ENCODE assay signal across 14 cellular contexts in genomic region chr4:81003549-81004240, GRCh38. TPM values are rescaled to one million over a fixed set of nuclear protein-coding genes. Genes with fewer than 3 reads are reported as not detected.
DNase-seq lines count a peak whose midpoint lies in the region; ATAC-seq and TF ChIP-seq lines count a peak whose summit lies in the region.
"Had no signal": no experiment of that assay in that cellular context is flagged by ENCODE, and none has a peak within 500 bp of the region (broad histone marks: within the 10 kb centered on the region; RNA-seq: fewer than 3 reads in every experiment).

No MANE protein-coding gene starts in this region.

- TF ChIP-seq EP300 in transverse colon (IDR thresholded peaks at IDR 0.05; ENCODE audit: low read depth) (no peak), SK-N-SH (IDR thresholded peaks at IDR 0.05; ENCODE audit: borderline replicate concordance in 1 of 2, low read depth in 1 of 2, low read length in 1 of 2) (no peak)

- ATAC-seq in GM19328 (IDR thresholded peaks at IDR 0.05; ENCODE audit: unreplicated experiment) (peak; percentile 85), HG02763 (IDR thresholded peaks at IDR 0.05; ENCODE audit: unreplicated experiment) (peak; percentile 99), HG03520 (IDR thresholded peaks at IDR 0.05; ENCODE audit: unreplicated experiment) (peak; percentile 99)
- ATAC-seq: Panc1 had no signal

- H3K9me3 ChIP-seq in transverse colon (no peaks in the 10 kb centered on the region), SK-N-SH (no peaks in the 10 kb centered on the region)
- H3K9me3 ChIP-seq: suprapubic skin had no signal

- peaks cover 0 to 5% (median 0%) of the 10 kb centered on the region in 7 donors for H3K9me3 Mint-ChIP-seq in CD14-positive monocyte

- H3K36me3 Mint-ChIP-seq in CD14-positive monocyte = no peaks in the 10 kb centered on the region
- H3K36me3 Mint-ChIP-seq: activated naive CD8-positive, alpha-beta T cell treated with anti-CD3 and anti-CD28 coated beads, Interleukin-2, amount 10 ng/mL, durations not matched to agents 7 days and 5 days had no signal

- no peaks in the 10 kb centered on the region for H3K9me2 ChIP-seq in SK-N-SH

- TF ChIP-seq CTCF in transverse colon (IDR thresholded peaks at IDR 0.05) (no peak), SK-N-SH (IDR thresholded peaks at IDR 0.05) (no peak), CD14-positive monocyte (IDR thresholded peaks at IDR 0.05) (no peak), GM10266 (IDR thresholded peaks at IDR 0.05; ENCODE audit: control insufficient read depth, insufficient read depth, low read depth, missing control alignments) (no peak)

- TF ChIP-seq RAD21 in SK-N-SH (IDR thresholded peaks at IDR 0.05; ENCODE audit: low read length) = no peak

- intact Hi-C loops in transverse colon (cut with DNase I; ENCODE audit: low total_unique reads) = no loop called here
- intact Hi-C loops in CD14-positive monocyte (cut with micrococcal nuclease) = no loop called here

- POLR2A ChIA-PET in SK-N-SH (lab: Yijun Ruan, JAX) = no interaction called here

- in situ Hi-C loops in transverse colon (cut with MboI; ENCODE audit: low pct_ligation_motif_present in 1 of 4, low pct_unique_long_range_greater_than_20kb in 1 of 4, low sequenced_read_pairs in 3 of 4) = no loop called here

- no peak for TF ChIP-seq POLR2A in transverse colon (IDR thresholded peaks at IDR 0.05)

- no peaks in the 10 kb centered on the region for H3F3A ChIP-seq in SK-N-SH (replicated peaks; ENCODE audit: insufficient read depth)

- CTCF ChIA-PET in SK-N-SH (lab: Yijun Ruan, JAX) = no interaction called here

- H3K4me2 ChIP-seq in SK-N-SH = no peak overlapping the region

- H3K79me2 ChIP-seq in SK-N-SH (ENCODE audit: insufficient read depth) = no peaks in the 10 kb centered on the region

- H3K27me3 Mint-ChIP-seq in CD14-positive monocyte (ENCODE audit: low read depth in 3 of 3) = no peaks in the 10 kb centered on the region
- H3K27me3 Mint-ChIP-seq: activated naive CD8-positive, alpha-beta T cell treated with anti-CD3 and anti-CD28 coated beads, Interleukin-2, amount 10 ng/mL, durations not matched to agents 7 days and 5 days had no signal

- no peaks in the 10 kb centered on the region for H3K4me1 Mint-ChIP-seq in CD14-positive monocyte
- H3K4me1 Mint-ChIP-seq: activated naive CD8-positive, alpha-beta T cell treated with anti-CD3 and anti-CD28 coated beads, Interleukin-2, amount 10 ng/mL, durations not matched to agents 7 days and 5 days had no signal

- H3K4me1 ChIP-seq in transverse colon (peaks cover 0 to 5% (median 0%) of the 10 kb centered on the region in 4 donors), SK-N-SH (ENCODE audit: control insufficient read depth in 1 of 2, insufficient read depth in 2 of 2, low read depth in 1 of 2, low read length in 1 of 2) (no peaks in the 10 kb centered on the region)
- H3K4me1 ChIP-seq: suprapubic skin had no signal

- DNase-seq in transverse colon (peak; percentile 19), SK-N-SH (no peak), CD14-positive monocyte (ENCODE audit: low spot score) (no peak), GM10266 (ENCODE audit: extremely low spot score) (no peak)
- DNase-seq: activated naive CD8-positive, alpha-beta T cell treated with anti-CD3 and anti-CD28 coated beads, Interleukin-2, amount 10 ng/mL, durations not matched to agents 7 days and 5 days; effector CD8-positive, alpha-beta T cell; EL; NCI-H146; stimulated activated CD4-positive, alpha-beta T cell treated with anti-CD3 and anti-CD28 coated beads, Interleukin-1b, Interleukin-23, amount 100 ng/mL, for 48 hours had no signal

- H3K9ac ChIP-seq in SK-N-SH = no peak overlapping the region

- H3K27ac Mint-ChIP-seq in CD14-positive monocyte = no peak overlapping the region
- H3K27ac Mint-ChIP-seq: activated naive CD8-positive, alpha-beta T cell treated with anti-CD3 and anti-CD28 coated beads, Interleukin-2, amount 10 ng/mL, durations not matched to agents 7 days and 5 days had no signal

- 38 to 41% methylated on average over 3 of the region's 3 CpGs for WGBS in transverse colon (ENCODE audit: low coverage in 1 of 2), 2 donors
- WGBS in SK-N-SH (ENCODE audit: low lambda C conversion rate) = 3% methylated on average over 3 of the region's 3 CpGs

- H3K4me3 Mint-ChIP-seq in CD14-positive monocyte = no peak overlapping the region
- H3K4me3 Mint-ChIP-seq: activated naive CD8-positive, alpha-beta T cell treated with anti-CD3 and anti-CD28 coated beads, Interleukin-2, amount 10 ng/mL, durations not matched to agents 7 days and 5 days had no signal

- no peaks in the 10 kb centered on the region for H4K20me1 ChIP-seq in SK-N-SH (ENCODE audit: insufficient read depth)

- no peaks in the 10 kb centered on the region for H3K36me3 ChIP-seq in transverse colon
- no peaks in the 10 kb centered on the region for H3K36me3 ChIP-seq in SK-N-SH (replicated peaks in 1 of 2; ENCODE audit: control insufficient read depth in 1 of 2, insufficient read depth in 2 of 2, low read length in 1 of 2)
- H3K36me3 ChIP-seq: suprapubic skin had no signal

- H3K4me3 ChIP-seq in transverse colon (no peak overlapping the region), SK-N-SH (ENCODE audit: low read depth in 2 of 2, low read length in 1 of 2) (no peak overlapping the region)
- H3K4me3 ChIP-seq: suprapubic skin had no signal

- H2AFZ ChIP-seq in SK-N-SH (ENCODE audit: low read depth) = no peak overlapping the region

- H3K27ac ChIP-seq in transverse colon = peak overlapping the region in 3 of 4 donors; percentile 28 to 65 (median 29)
- no peak overlapping the region for H3K27ac ChIP-seq in SK-N-SH (ENCODE audit: low read depth in 2 of 2, low read length in 1 of 2)
- H3K27ac ChIP-seq: suprapubic skin had no signal

- H3K27me3 ChIP-seq in transverse colon (no peaks in the 10 kb centered on the region), SK-N-SH (ENCODE audit: insufficient read depth) (no peaks in the 10 kb centered on the region; the same call in 1 of the 2 replicates)
- H3K27me3 ChIP-seq: suprapubic skin had no signal

TF ChIP-seq in SK-N-SH, 30 proteins besides CTCF, POLR2A, EP300 and RAD21 (continues in another document):
- TF ChIP-seq RFX5 (IDR thresholded peaks at IDR 0.05; ENCODE audit: low read length) = no peak
- no peak for TF ChIP-seq MAX (IDR thresholded peaks at IDR 0.05; ENCODE audit: low read depth)
- TF ChIP-seq TCF12 (IDR thresholded peaks at IDR 0.05) = no peak
- TF ChIP-seq NFIC (IDR thresholded peaks at IDR 0.05; ENCODE audit: borderline replicate concordance) = no peak
- TF ChIP-seq RCOR1 (IDR thresholded peaks at IDR 0.05; ENCODE audit: low read length) = no peak
- TF ChIP-seq FOXM1 (IDR thresholded peaks at IDR 0.05; ENCODE audit: low read depth) = no peak
- no peak for TF ChIP-seq FOSL2 (IDR thresholded peaks at IDR 0.05; ENCODE audit: borderline replicate concordance, low read depth)
- TF ChIP-seq EZH2phosphoT487 (IDR thresholded peaks at IDR 0.05; ENCODE audit: borderline replicate concordance, low read depth) = no peak
- TF ChIP-seq ELF1 (IDR thresholded peaks at IDR 0.05) = no peak
- TF ChIP-seq NRF1 (IDR thresholded peaks at IDR 0.05; ENCODE audit: low read depth, low read length) = no peak
- TF ChIP-seq REST (IDR thresholded peaks at IDR 0.05; ENCODE audit: low read depth, low read length) = no peak
- no peak for TF ChIP-seq MEF2A (IDR thresholded peaks at IDR 0.05; ENCODE audit: borderline replicate concordance, low read depth)
- no peak for TF ChIP-seq JUND (IDR thresholded peaks at IDR 0.05)
- no peak for TF ChIP-seq CHD2 (IDR thresholded peaks at IDR 0.05; ENCODE audit: low read length, partially characterized antibody)

RNA-seq across cellular contexts. Expression of gene BMP3, which starts 26.8 kb away (rescaled TPM):
- 10 to 100 TPM in 3 of 4 donors, 1 to 10 TPM in 1; 4.0 to 78.8 (median 44.9) TPM for total RNA-seq in transverse colon
- polyA plus RNA-seq in SK-N-SH (2012; rRNA removed) = 0.12 and 0.13 TPM in 2 replicates
- 0.04 and 0.08 TPM in 2 replicates for polyA plus RNA-seq in SK-N-SH (2012; cell fraction: cytosol; rRNA removed)
- polyA plus RNA-seq in SK-N-SH (2012; cell fraction: nucleus; rRNA removed) = 0.29 and 0.74 TPM in 2 replicates
- not detected for polyA plus RNA-seq in CD14-positive monocyte
- total RNA-seq: activated naive CD8-positive, alpha-beta T cell treated with anti-CD3 and anti-CD28 coated beads, Interleukin-2, amount 10 ng/mL, durations not matched to agents 7 days and 5 days had no signal

Comparison
In these comparisons a context has a peak if more than half of its experiments do, and no peak if none do; other contexts are left out.
1. H3K27ac ChIP-seq: peak in transverse colon (3 of 4); none in SK-N-SH (0 of 2).
2. Peak in every context shown above with its lines, with median percentiles within 50 percentile points of each other: ATAC-seq.